Comparison of ENCODE assay signal across 15 cellular contexts in genomic region chr11:68763926-68764657, GRCh38. TPM values are rescaled to one million over a fixed set of nuclear protein-coding genes. Genes with fewer than 3 reads are reported as not detected.
A peak's percentile ranks its signal among the peaks of the same experiment; 100 is the strongest.
DNase-seq lines count a peak whose midpoint lies in the region; ATAC-seq and TF ChIP-seq lines count a peak whose summit lies in the region.
"Had no signal": no experiment of that assay in that cellular context is flagged by ENCODE, and none has a peak within 500 bp of the region (broad histone marks: within the 10 kb centered on the region; RNA-seq: fewer than 3 reads in every experiment).

No MANE protein-coding gene starts in this region.

- H3K36me3 ChIP-seq in NT2/D1 (ENCODE audit: insufficient read depth, insufficient read length, low read length) (no peaks in the 10 kb centered on the region), endodermal cell (ENCODE audit: control insufficient read depth, insufficient read depth, low read length) (no peaks in the 10 kb centered on the region)

- H3K27me3 Mint-ChIP-seq in endodermal cell (ENCODE audit: insufficient read depth) (no peaks in the 10 kb centered on the region), osteocyte (ENCODE audit: unreplicated experiment) (no peaks in the 10 kb centered on the region), endothelial cell (ENCODE audit: unreplicated experiment) (peaks cover 2% of the 10 kb centered on the region)
- H3K27me3 Mint-ChIP-seq: activated naive CD4-positive, alpha-beta T cell treated with anti-CD3 and anti-CD28 coated beads, Interleukin-2, amount 50 U/mL, for 24 hours had no signal

- H3K4me1 ChIP-seq in NT2/D1 (ENCODE audit: insufficient read depth, insufficient read length) (peaks cover 10% of the 10 kb centered on the region), endodermal cell (ENCODE audit: control insufficient read depth, insufficient read depth, low read length) (no peaks in the 10 kb centered on the region)

- H3K27me3 ChIP-seq in NT2/D1 (ENCODE audit: insufficient read depth, insufficient read length) = no peaks in the 10 kb centered on the region
- H3K27me3 ChIP-seq in endodermal cell (ENCODE audit: control insufficient read depth, insufficient read depth, low read length, poor library complexity, severe bottlenecking) = no peaks in the 10 kb centered on the region
- H3K27me3 ChIP-seq: MG63 had no signal

- no peak overlapping the region for H3K4me3 ChIP-seq in GM12864 (ENCODE audit: low read depth, low read length)
- H3K4me3 ChIP-seq in NT2/D1 (ENCODE audit: insufficient read length, low read depth) = no peak overlapping the region
- H3K4me3 ChIP-seq in endodermal cell (ENCODE audit: low read length) = no peak overlapping the region
- H3K4me3 ChIP-seq: MG63 had no signal

- H3K4me1 Mint-ChIP-seq in endodermal cell = peaks cover 9% of the 10 kb centered on the region
- H3K4me1 Mint-ChIP-seq in osteocyte (ENCODE audit: unreplicated experiment) = peaks cover 15% of the 10 kb centered on the region
- H3K4me1 Mint-ChIP-seq in endothelial cell (ENCODE audit: unreplicated experiment) = peaks cover 6% of the 10 kb centered on the region
- H3K4me1 Mint-ChIP-seq: activated naive CD4-positive, alpha-beta T cell treated with anti-CD3 and anti-CD28 coated beads, Interleukin-2, amount 50 U/mL, for 24 hours had no signal

- peak overlapping the region; percentile 6 for H3K27ac Mint-ChIP-seq in endodermal cell
- H3K27ac Mint-ChIP-seq in osteocyte (ENCODE audit: unreplicated experiment) = no peak overlapping the region
- no peak overlapping the region for H3K27ac Mint-ChIP-seq in endothelial cell (ENCODE audit: unreplicated experiment)
- H3K27ac Mint-ChIP-seq: activated naive CD4-positive, alpha-beta T cell treated with anti-CD3 and anti-CD28 coated beads, Interleukin-2, amount 50 U/mL, for 24 hours had no signal

- H3K9me3 Mint-ChIP-seq in endodermal cell (no peaks in the 10 kb centered on the region), osteocyte (ENCODE audit: unreplicated experiment) (no peaks in the 10 kb centered on the region), endothelial cell (ENCODE audit: unreplicated experiment) (no peaks in the 10 kb centered on the region)
- H3K9me3 Mint-ChIP-seq: activated naive CD4-positive, alpha-beta T cell treated with anti-CD3 and anti-CD28 coated beads, Interleukin-2, amount 50 U/mL, for 24 hours; CD14-positive monocyte; natural killer cell had no signal

- peaks cover 8% of the 10 kb centered on the region for H3K36me3 Mint-ChIP-seq in endodermal cell (ENCODE audit: low read depth)
- H3K36me3 Mint-ChIP-seq in osteocyte (ENCODE audit: unreplicated experiment) = peaks cover 54% of the 10 kb centered on the region
- H3K36me3 Mint-ChIP-seq in endothelial cell (ENCODE audit: low read depth, unreplicated experiment) = no peaks in the 10 kb centered on the region

- DNase-seq in GM12864 (ENCODE audit: low read depth) (no peak), NT2/D1 (ENCODE audit: low read depth, low spot score) (no peak), endodermal cell (no peak), osteocyte (ENCODE audit: extremely low spot score, unreplicated experiment) (no peak), SW480 (ENCODE audit: low spot score) (no peak), endothelial cell (ENCODE audit: low spot score) (no peak), T-helper 2 cell (no peak)
- DNase-seq: activated CD8-positive, alpha-beta memory T cell treated with anti-CD3 and anti-CD28 coated beads, Interleukin-2, amount 50 U/mL, for 48 hours; MG63; natural killer cell; NCI-H2107; stimulated activated naive CD4-positive, alpha-beta T cell treated with Interleukin-2 at 50 U/mL for 16 hours had no signal

- H3K4me3 Mint-ChIP-seq in endodermal cell (no peak overlapping the region), osteocyte (ENCODE audit: unreplicated experiment) (no peak overlapping the region), endothelial cell (ENCODE audit: unreplicated experiment) (no peak overlapping the region)
- H3K4me3 Mint-ChIP-seq: activated naive CD4-positive, alpha-beta T cell treated with anti-CD3 and anti-CD28 coated beads, Interleukin-2, amount 50 U/mL, for 24 hours; CD14-positive monocyte; natural killer cell had no signal

- H3K9me3 ChIP-seq in NT2/D1 (ENCODE audit: insufficient read depth, low read length) (no peaks in the 10 kb centered on the region), endodermal cell (ENCODE audit: control insufficient read depth, low read length) (no peaks in the 10 kb centered on the region)
- H3K9me3 ChIP-seq: MG63 had no signal

- TF ChIP-seq CTCF in GM12864 (IDR thresholded peaks at IDR 0.05; ENCODE audit: low read depth, low read length, missing control alignments) = peak; percentile 15
- peak; percentile 58 for TF ChIP-seq CTCF in endodermal cell (conservative IDR thresholded peaks at IDR 0.05)
- TF ChIP-seq CTCF in osteocyte (IDR thresholded peaks at IDR 0.05) = peak; percentile 31
- TF ChIP-seq CTCF in endothelial cell (IDR thresholded peaks at IDR 0.05; ENCODE audit: unreplicated experiment) = no peak

- H3K9ac ChIP-seq in NT2/D1 (ENCODE audit: insufficient read length, low read depth) = peak overlapping the region; percentile 32
- no peak overlapping the region for H3K9ac ChIP-seq in endodermal cell (ENCODE audit: extremely low read depth, low read length, poor library complexity, severe bottlenecking)

- 91 to 96% methylated on average over 10 to 14 of the region's 14 CpGs for WGBS in endodermal cell (ENCODE audit: insufficient coverage in 1 of 2, insufficient read length in 1 of 2), 2 experiments

- no peak overlapping the region for H3K27ac ChIP-seq in endodermal cell (ENCODE audit: low read depth, low read length)

- ATAC-seq in GM21515 (IDR thresholded peaks at IDR 0.05; ENCODE audit: unreplicated experiment) = no peak

RNA-seq across cellular contexts. Expression of gene TESMIN, which starts 12.8 kb away (rescaled TPM):
- total RNA-seq in endodermal cell (10 to 100 TPM; 53.7 to 68.8 TPM), osteocyte (0.55 and 0.56 TPM in 2 replicates), endothelial cell (ENCODE audit: unreplicated experiment) (3.4 TPM)
- 15.3 TPM for polyA plus RNA-seq in endodermal cell (2013, experiment 1 of 2)
- polyA plus RNA-seq in endodermal cell (2013, experiment 2 of 2) = 17.6 TPM

Comparison
In these comparisons a context has a peak if more than half of its experiments do, and no peak if none do; other contexts are left out.
1. RNA of gene TESMIN, which starts 12.8 kb away (total RNA-seq): 53.7 to 68.8 TPM in endodermal cell; 3.4 TPM in endothelial cell (single experiment) and 0.55 to 0.56 TPM in osteocyte; every median in the first group is over 10 times any median in the second.